Comparison of ENCODE assay signal across 8 cellular contexts in the genomic region with DNA sequence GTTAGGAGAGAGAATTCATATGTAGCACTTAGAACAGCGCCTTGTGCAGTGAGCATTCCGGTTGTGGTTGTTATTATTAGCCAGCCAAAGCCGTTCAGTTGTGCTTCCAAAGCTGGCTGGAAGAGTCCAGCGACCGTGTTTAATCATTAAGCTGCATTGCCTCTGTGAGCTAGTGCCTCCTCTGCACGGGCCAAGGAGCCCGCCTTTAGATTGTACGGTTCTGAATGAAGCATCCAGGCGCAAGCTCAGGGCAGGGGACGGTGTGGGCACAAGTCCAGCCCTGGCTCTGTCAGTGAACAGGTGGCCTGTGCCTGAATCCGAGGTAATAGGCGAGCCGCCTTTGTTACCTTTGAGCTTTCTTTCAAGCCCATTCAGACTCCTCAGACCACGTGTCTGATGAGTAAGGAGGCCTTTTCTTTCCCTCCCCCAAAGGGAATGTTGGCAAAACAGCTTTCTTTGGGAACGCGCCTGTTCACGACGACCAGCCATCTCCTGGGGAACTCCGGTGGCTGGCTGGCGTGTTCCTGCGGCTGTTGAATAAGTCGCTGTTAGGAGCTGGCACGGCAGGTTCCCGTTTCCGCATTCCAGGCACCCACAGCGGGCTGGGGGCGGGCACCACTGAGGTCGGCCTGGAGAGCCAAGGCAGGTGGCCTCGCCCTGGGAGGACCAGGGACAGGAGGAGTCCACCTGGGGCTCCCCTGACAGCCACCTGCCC. TPM values are rescaled to one million over a fixed set of nuclear protein-coding genes. Genes with fewer than 3 reads are reported as not detected.
DNase-seq lines count a peak whose midpoint lies in the region; ATAC-seq and TF ChIP-seq lines count a peak whose summit lies in the region.

No MANE protein-coding gene starts in this region.

- H3K27me3 ChIP-seq in tibial nerve = no peaks in the 10 kb centered on the region

- DNase-seq in D341Med (ENCODE audit: low spot score) (peak; percentile 62), NCI-H2107 (lab: John Stamatoyannopoulos, UW) (peak; percentile 85), MCF 10A (ENCODE audit: unreplicated experiment) (peak; percentile 96), immature natural killer cell (no peak), skeletal muscle cell (ENCODE audit: low read depth) (no peak), tibial nerve (ENCODE audit: low spot score in 2 of 2) (no peak)

- TF ChIP-seq EP300 in tibial nerve (IDR thresholded peaks at IDR 0.05) = no peak

- POLR2A ChIA-PET in MCF 10A (lab: Yijun Ruan, JAX) = interaction anchor here (0.6 to 4.3 kb wide), 18 partner anchors 11 to 787 kb away, joined by 3 to 48 read pairs (median 4); a partner anchor contains a TSS

- ATAC-seq in GM21723 (IDR thresholded peaks at IDR 0.05; ENCODE audit: unreplicated experiment) (peak; percentile 43), HG02623 (IDR thresholded peaks at IDR 0.05; ENCODE audit: unreplicated experiment) (no peak)

- BruUV-seq in MCF 10A (replicated peaks; lab: Mats Ljungman, UMichigan) = no TSS peak

- H3K27ac Mint-ChIP-seq in MCF 10A (ENCODE audit: low read depth, unreplicated experiment) (peak overlapping the region; percentile 94), immature natural killer cell (peak overlapping the region in 1 of 6 donors; percentile 40)

- H3K36me3 Mint-ChIP-seq in MCF 10A (ENCODE audit: insufficient read depth, unreplicated experiment) (peaks cover 7% of the 10 kb centered on the region), immature natural killer cell (peaks cover 0 to 9% (median 0%) of the 10 kb centered on the region in 3 donors)

- 28 to 42% methylated on average over 24 to 29 of the region's 29 CpGs for WGBS in tibial nerve, 2 donors

- H3K4me3 Mint-ChIP-seq in MCF 10A (ENCODE audit: unreplicated experiment) (peak overlapping the region; percentile 75), immature natural killer cell (peak overlapping the region in 3 of 5 donors; percentile 11 to 36 (median 15))

- H3K36me3 ChIP-seq in tibial nerve = peaks cover 0 to 13% (median 0%) of the 10 kb centered on the region in 3 donors

- no peak for TF ChIP-seq POLR2A in tibial nerve (IDR thresholded peaks at IDR 0.05)

- peaks cover 0 to 38% (median 15%) of the 10 kb centered on the region in 4 donors for H3K4me1 ChIP-seq in tibial nerve

- no peaks in the 10 kb centered on the region for H3K9me3 Mint-ChIP-seq in MCF 10A (ENCODE audit: unreplicated experiment)
- H3K9me3 Mint-ChIP-seq in immature natural killer cell = no peaks in the 10 kb centered on the region

- no peak for TF ChIP-seq CTCF in MCF 10A (IDR thresholded peaks at IDR 0.05; ENCODE audit: unreplicated experiment)
- no peak for TF ChIP-seq CTCF in tibial nerve (IDR thresholded peaks at IDR 0.05)

- peaks cover 0 to 19% (median 2%) of the 10 kb centered on the region in 4 donors for H3K9me3 ChIP-seq in tibial nerve

- intact Hi-C loops in MCF 10A (cut with micrococcal nuclease) = loop anchor here (10.0 kb wide), 1 partner anchor 63 kb away; no protein-coding TSS in a partner anchor

- H3K4me3 ChIP-seq in skeletal muscle cell (ENCODE audit: low read depth, low read length) (peak overlapping the region; percentile 1), tibial nerve (peak overlapping the region in 2 of 4 donors; percentile 12 to 21)

- CTCF ChIA-PET in MCF 10A (lab: Yijun Ruan, JAX) = interaction anchor here (0.6 to 3.3 kb wide), 19 partner anchors 9 to 1769 kb away, joined by 3 to 18 read pairs (median 3); a partner anchor contains a TSS

- no peaks in the 10 kb centered on the region for H3K27me3 Mint-ChIP-seq in MCF 10A (ENCODE audit: insufficient read depth, unreplicated experiment)
- no peaks in the 10 kb centered on the region for H3K27me3 Mint-ChIP-seq in immature natural killer cell (ENCODE audit: low read depth in 3 of 3)

- H3K27ac ChIP-seq in tibial nerve = peak overlapping the region in 2 of 4 donors; percentile 5 to 24

- H3K4me1 Mint-ChIP-seq in MCF 10A (ENCODE audit: insufficient read depth, unreplicated experiment) (peaks cover 30% of the 10 kb centered on the region), immature natural killer cell (peaks cover 24 to 40% of the 10 kb centered on the region in 2 donors)

RNA-seq across cellular contexts. Expression of a gene that starts 25.1 kb away (rescaled TPM):
- total RNA-seq in MCF 10A (2022) = 36.0 and 36.9 TPM in 2 replicates
- 1 to 10 TPM in 2 of 3 donors, under 1 TPM in 1; 0.29 to 4.1 (median 3.2) TPM for polyA plus RNA-seq in immature natural killer cell
- total RNA-seq in tibial nerve = 10 to 100 TPM in 3 of 4 donors, 1 to 10 TPM in 1; 8.3 to 43.9 (median 17.0) TPM

RNA-seq across cellular contexts. Expression of a gene that starts 25.7 kb away (rescaled TPM):
- total RNA-seq in MCF 10A (2022) = not detected in 2 replicates
- not detected for polyA plus RNA-seq in immature natural killer cell
- total RNA-seq in tibial nerve = not detected

Comparison
In these comparisons a context has a peak if more than half of its experiments do, and no peak if none do; other contexts are left out.
1. DNase-seq: peak in D341Med (single experiment), NCI-H2107 (single experiment) and MCF 10A (single experiment); none in immature natural killer cell (0 of 3), skeletal muscle cell (single experiment) and tibial nerve (0 of 2).